In genomic region chr16:80367037-80367658, GRCh38 we compare ENCODE assay signal across 24 cellular contexts.
"Had no signal": no experiment of that assay in that cellular context is flagged by ENCODE, and none has a peak within 500 bp of the region (broad histone marks: within the 10 kb centered on the region; RNA-seq: fewer than 3 reads in every experiment).

No MANE protein-coding gene starts in this region.

- DNase-seq: activated CD4-positive, alpha-beta T cell treated with anti-CD3 and anti-CD28 coated beads for 4 hours; activated CD4-positive, alpha-beta T cell treated with anti-CD3 and anti-CD28 coated beads, Interleukin-2, amount 50 U/mL, for 48 hours; activated CD8-positive, alpha-beta memory T cell treated with anti-CD3 and anti-CD28 coated beads for 24 hours; activated effector memory CD4-positive, alpha-beta T cell treated with anti-CD3 and anti-CD28 coated beads, Interleukin-2, amount 50 U/mL, for 16 hours; activated naive CD4-positive, alpha-beta T cell treated with anti-CD3 and anti-CD28 coated beads for 36 hours; activated naive CD8-positive, alpha-beta T cell treated with anti-CD3 and anti-CD28 coated beads for 36 hours; adrenal gland; aorta; body of pancreas; cerebellar nuclear complex; colonic mucosa; effector CD8-positive, alpha-beta T cell; esophagus squamous epithelium; foreskin melanocyte; heart right ventricle; left ventricle myocardium superior; mammary epithelial cell; naive B cell; nucleus accumbens; right cardiac atrium; stimulated activated CD4-positive, alpha-beta T cell treated with anti-CD3 and anti-CD28 coated beads, Interleukin-2, amount 100 ng/mL, for 48 hours; tibial artery had no signal

- H3K9me3 Mint-ChIP-seq: activated naive CD4-positive, alpha-beta T cell treated with anti-CD3 and anti-CD28 coated beads for 36 hours; activated naive CD8-positive, alpha-beta T cell treated with anti-CD3 and anti-CD28 coated beads for 36 hours; activated T-helper 1 cell treated with anti-CD3 and anti-CD28 coated beads, Interleukin-12 subunit alpha, Interleukin-12 subunit beta, Interleukin-2, Interleukin-4 antibody, amounts not matched to agents 30 ng/mL and 10 ng/mL and 1 ng/mL, durations not matched to agents 14 hours and 24 hours and 36 hours; stimulated activated naive CD8-positive, alpha-beta T cell treated with anti-CD3 and anti-CD28 coated beads, Interleukin-15, Interleukin-2, amounts not matched to agents 100 ng/mL and 50 ng/mL, for 24 hours had no signal

- H3K36me3 Mint-ChIP-seq: activated naive CD8-positive, alpha-beta T cell treated with anti-CD3 and anti-CD28 coated beads for 36 hours; naive B cell had no signal

- H3K27ac Mint-ChIP-seq: activated naive CD4-positive, alpha-beta T cell treated with anti-CD3 and anti-CD28 coated beads for 36 hours; activated naive CD8-positive, alpha-beta T cell treated with anti-CD3 and anti-CD28 coated beads for 36 hours; activated T-helper 1 cell treated with anti-CD3 and anti-CD28 coated beads, Interleukin-12 subunit alpha, Interleukin-12 subunit beta, Interleukin-2, Interleukin-4 antibody, amounts not matched to agents 30 ng/mL and 10 ng/mL and 1 ng/mL, durations not matched to agents 14 hours and 24 hours and 36 hours; naive B cell; stimulated activated naive CD8-positive, alpha-beta T cell treated with anti-CD3 and anti-CD28 coated beads, Interleukin-15, Interleukin-2, amounts not matched to agents 100 ng/mL and 50 ng/mL, for 24 hours had no signal

- H3K4me1 Mint-ChIP-seq: activated naive CD8-positive, alpha-beta T cell treated with anti-CD3 and anti-CD28 coated beads for 36 hours; naive B cell had no signal

- ATAC-seq: body of pancreas, heart right ventricle, left ventricle myocardium superior, right cardiac atrium had no signal

- H3K4me3 Mint-ChIP-seq: activated naive CD4-positive, alpha-beta T cell treated with anti-CD3 and anti-CD28 coated beads for 36 hours; activated naive CD8-positive, alpha-beta T cell treated with anti-CD3 and anti-CD28 coated beads for 36 hours; activated T-helper 1 cell treated with anti-CD3 and anti-CD28 coated beads, Interleukin-12 subunit alpha, Interleukin-12 subunit beta, Interleukin-2, Interleukin-4 antibody, amounts not matched to agents 30 ng/mL and 10 ng/mL and 1 ng/mL, durations not matched to agents 14 hours and 24 hours and 36 hours; naive B cell; stimulated activated naive CD8-positive, alpha-beta T cell treated with anti-CD3 and anti-CD28 coated beads, Interleukin-15, Interleukin-2, amounts not matched to agents 100 ng/mL and 50 ng/mL, for 24 hours had no signal
